21 cellular contexts compared by ENCODE assay signal in the genomic region with DNA sequence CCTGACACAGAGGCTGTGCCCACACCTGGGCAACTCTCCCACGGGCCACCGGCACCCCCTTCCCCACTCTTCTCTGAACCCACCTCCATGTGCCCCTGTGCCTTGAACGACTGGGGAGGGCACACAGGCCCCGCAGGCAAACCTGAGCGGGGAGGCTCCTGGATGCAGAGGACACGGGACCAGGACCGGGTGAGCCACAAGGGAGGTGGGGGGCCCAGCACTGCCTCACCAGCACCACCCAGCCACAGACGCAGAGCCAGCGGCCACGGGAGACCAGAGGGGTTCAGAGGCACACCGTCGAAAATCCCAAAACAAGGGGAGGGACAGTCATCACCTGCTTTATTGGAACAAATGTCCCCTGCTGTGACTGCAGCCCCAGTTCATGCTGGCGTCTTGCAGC. TPM values are rescaled to one million over a fixed set of nuclear protein-coding genes. Genes with fewer than 3 reads are reported as not detected.
DNase-seq lines count a peak whose midpoint lies in the region; ATAC-seq lines count a peak whose summit lies in the region.
"Had no signal": no experiment of that assay in that cellular context is flagged by ENCODE, and none has a peak within 500 bp of the region (broad histone marks: within the 10 kb centered on the region; RNA-seq: fewer than 3 reads in every experiment).

No MANE protein-coding gene starts in this region.

- peak overlapping the region; percentile 8 to 31 for H3K4me3 Mint-ChIP-seq in activated T-cell treated with anti-CD3 and anti-CD28 coated beads, Interleukin-2, amount 50 U/mL, for 72 hours
- H3K4me3 Mint-ChIP-seq in activated T-helper 17 cell treated with anti-CD3 and anti-CD28 coated beads, Interleukin-2, amount 50 U/mL, for 72 hours = peak overlapping the region; percentile 90
- H3K4me3 Mint-ChIP-seq: HFFc6 had no signal

- H2AK5ac ChIP-seq in neuronal stem cell (ENCODE audit: low read depth, low read length) = no peak overlapping the region

- no CpG with 5 or more reads among the region's 13 CpGs for WGBS in neuronal stem cell (ENCODE audit: extremely low coverage in 2 of 2, insufficient read length in 2 of 2, insufficient replicate concordance in 1 of 2), 2 donors

- peak overlapping the region; percentile 73 for H3K14ac ChIP-seq in neuronal stem cell (ENCODE audit: low read length)

- no peak overlapping the region for H4K91ac ChIP-seq in neuronal stem cell (ENCODE audit: low read depth, low read length, poor library complexity)

- DNase-seq in activated T-cell treated with anti-CD3 and anti-CD28 coated beads, Interleukin-2, amount 50 U/mL, for 72 hours = no peak
- DNase-seq in activated T-cell treated with anti-CD3 and anti-CD28 coated beads for 4 hours (no peak), neuronal stem cell (ENCODE audit: low spot score) (no peak), amniotic stem cell (lab: John Stamatoyannopoulos, UW) (no peak), ureter (ENCODE audit: low spot score) (no peak), DMS 273 (lab: John Stamatoyannopoulos, UW; ENCODE audit: unreplicated experiment) (no peak)
- DNase-seq: AML-193, EL, GF-D8, HFFc6, IMR-90, Karpas-422, MV-4-11, NCI-H1105 treated with DMSO at 0.1 percent for 48 hours, NCI-H2029 treated with DMSO at 0.1 percent for 48 hours, NCI-H2171, NCI-H345, NCI-H524, OCI-M1 had no signal

- no peak overlapping the region for H2BK15ac ChIP-seq in neuronal stem cell (ENCODE audit: low read length)

- peaks cover 29 to 33% of the 10 kb centered on the region in 2 donors for H3K4me1 ChIP-seq in neuronal stem cell (ENCODE audit: control insufficient read depth in 2 of 2, insufficient read depth in 1 of 2, low read depth in 1 of 2, low read length in 2 of 2)

- no peak overlapping the region for H3K27ac Mint-ChIP-seq in activated T-cell treated with anti-CD3 and anti-CD28 coated beads, Interleukin-2, amount 50 U/mL, for 72 hours
- H3K27ac Mint-ChIP-seq in activated T-helper 17 cell treated with anti-CD3 and anti-CD28 coated beads, Interleukin-2, amount 50 U/mL, for 72 hours = peak overlapping the region; percentile 99

- H3K27me3 ChIP-seq in neuronal stem cell (ENCODE audit: control insufficient read depth in 3 of 3, insufficient read depth in 3 of 3, low read depth in 1 of 3, low read length in 3 of 3) = no peaks in the 10 kb centered on the region

- peaks cover 95% of the 10 kb centered on the region for H3K4me1 Mint-ChIP-seq in activated T-cell treated with anti-CD3 and anti-CD28 coated beads, Interleukin-2, amount 50 U/mL, for 72 hours (ENCODE audit: low read depth)
- H3K4me1 Mint-ChIP-seq in activated T-helper 17 cell treated with anti-CD3 and anti-CD28 coated beads, Interleukin-2, amount 50 U/mL, for 72 hours = peaks cover 83% of the 10 kb centered on the region

- ATAC-seq in activated T-cell treated with anti-CD3 and anti-CD28 coated beads, Interleukin-2, amount 50 U/mL, for 72 hours (replicated peaks in 1 of 2) = no peak
- no peak for ATAC-seq in activated T-helper 17 cell treated with anti-CD3 and anti-CD28 coated beads, Interleukin-2, amount 50 U/mL, for 72 hours (replicated peaks)

- H3K36me3 Mint-ChIP-seq in activated T-cell treated with anti-CD3 and anti-CD28 coated beads, Interleukin-2, amount 50 U/mL, for 72 hours (ENCODE audit: insufficient read depth in 2 of 2) = peaks cover 1 to 2% of the 10 kb centered on the region in 2 donors
- peaks cover 85% of the 10 kb centered on the region for H3K36me3 Mint-ChIP-seq in activated T-helper 17 cell treated with anti-CD3 and anti-CD28 coated beads, Interleukin-2, amount 50 U/mL, for 72 hours (ENCODE audit: low read depth)

- no peak overlapping the region for H3K4me2 ChIP-seq in neuronal stem cell (ENCODE audit: insufficient read depth, low read length, poor library complexity, severe bottlenecking)

- no peak overlapping the region for H2BK120ac ChIP-seq in neuronal stem cell (ENCODE audit: low read depth, low read length)

- no peak overlapping the region for H3K4me3 ChIP-seq in neuronal stem cell (ENCODE audit: low read length in 2 of 2)

- no peak overlapping the region for H4K8ac ChIP-seq in neuronal stem cell (ENCODE audit: low read depth, low read length)

- H3K4ac ChIP-seq in neuronal stem cell (ENCODE audit: low read length) = no peak overlapping the region

- H3K9me3 Mint-ChIP-seq in activated T-cell treated with anti-CD3 and anti-CD28 coated beads, Interleukin-2, amount 50 U/mL, for 72 hours = no peaks in the 10 kb centered on the region
- H3K9me3 Mint-ChIP-seq in activated T-helper 17 cell treated with anti-CD3 and anti-CD28 coated beads, Interleukin-2, amount 50 U/mL, for 72 hours = no peaks in the 10 kb centered on the region
- H3K9me3 Mint-ChIP-seq: HFFc6 had no signal

- no peak overlapping the region for H2BK5ac ChIP-seq in neuronal stem cell (ENCODE audit: low read length)

- H3K36me3 ChIP-seq in neuronal stem cell (replicated peaks in 1 of 2; ENCODE audit: control insufficient read depth in 2 of 2, insufficient read depth in 2 of 2, low read length in 2 of 2) = peaks cover 0 to 12% of the 10 kb centered on the region in 2 donors

- H3K23ac ChIP-seq in neuronal stem cell (ENCODE audit: low read depth, low read length, poor library complexity) = no peak overlapping the region

- peaks cover 24% of the 10 kb centered on the region for H3K79me1 ChIP-seq in neuronal stem cell (ENCODE audit: low read depth, low read length)

- peak overlapping the region; percentile 1 for H3K9ac ChIP-seq in neuronal stem cell (ENCODE audit: low read depth, low read length, poor library complexity)

- no peaks in the 10 kb centered on the region for H3K27me3 Mint-ChIP-seq in activated T-cell treated with anti-CD3 and anti-CD28 coated beads, Interleukin-2, amount 50 U/mL, for 72 hours (ENCODE audit: low read depth)
- H3K27me3 Mint-ChIP-seq in activated T-helper 17 cell treated with anti-CD3 and anti-CD28 coated beads, Interleukin-2, amount 50 U/mL, for 72 hours = no peaks in the 10 kb centered on the region

- peaks cover 0 to 3% of the 10 kb centered on the region in 2 donors for H3K9me3 ChIP-seq in neuronal stem cell (replicated peaks in 1 of 2; ENCODE audit: control insufficient read depth in 2 of 2, insufficient read depth in 1 of 2, low read depth in 1 of 2, low read length in 2 of 2)

- peak overlapping the region; percentile 16 for H3K18ac ChIP-seq in neuronal stem cell (ENCODE audit: low read length)

- H2AFZ ChIP-seq in neuronal stem cell (ENCODE audit: low read length) = no peak overlapping the region

- H3K27ac ChIP-seq in neuronal stem cell (replicated peaks; ENCODE audit: low read length) = no peak overlapping the region
- H3K27ac ChIP-seq: C4-2B had no signal

- H2BK12ac ChIP-seq in neuronal stem cell (ENCODE audit: low read length) = no peak overlapping the region

RNA-seq across cellular contexts. Expression of a gene that starts 49.4 kb away (rescaled TPM):
- total RNA-seq in activated T-cell treated with anti-CD3 and anti-CD28 coated beads, Interleukin-2, amount 50 U/mL, for 72 hours = 100 to 1,000 TPM; 175 to 207 TPM
- 100 to 1,000 TPM; 212 to 231 TPM for total RNA-seq in activated T-helper 17 cell treated with anti-CD3 and anti-CD28 coated beads, Interleukin-2, amount 50 U/mL, for 72 hours
- polyA plus RNA-seq in neuronal stem cell (2013, experiment 1 of 2) = 162 TPM
- polyA plus RNA-seq in neuronal stem cell (2013, experiment 2 of 2) = 159 TPM
- total RNA-seq in ureter = 160 TPM
